Comparison of ENCODE assay signal across 14 cellular contexts in the genomic region with DNA sequence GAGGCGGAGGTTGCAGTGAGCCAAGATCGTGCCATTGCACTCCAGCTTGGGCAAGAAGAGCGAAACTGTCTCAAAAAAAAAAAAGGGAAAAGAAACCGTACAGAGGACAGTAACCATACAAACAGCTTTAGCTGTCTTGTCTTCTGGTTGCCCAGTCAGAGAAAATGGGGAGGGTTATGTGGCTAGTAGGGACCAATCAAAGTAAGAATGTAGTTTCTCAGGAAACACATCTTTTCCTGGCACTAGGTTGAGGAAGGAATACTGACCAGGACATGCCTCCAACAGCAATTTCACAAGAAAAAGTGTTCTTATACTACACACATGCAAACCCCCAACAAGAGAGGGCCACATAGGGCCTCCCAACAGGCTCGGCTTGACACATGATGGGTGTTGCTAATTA. TPM values are rescaled to one million over a fixed set of nuclear protein-coding genes. Genes with fewer than 3 reads are reported as not detected.
DNase-seq lines count a peak whose midpoint lies in the region; ATAC-seq, FAIRE-seq and TF ChIP-seq lines count a peak whose summit lies in the region.
"Had no signal": no experiment of that assay in that cellular context is flagged by ENCODE, and none has a peak within 500 bp of the region (broad histone marks: within the 10 kb centered on the region; RNA-seq: fewer than 3 reads in every experiment).

No MANE protein-coding gene starts in this region.

- DNase-seq in stimulated activated naive CD8-positive, alpha-beta T cell treated with anti-CD3 and anti-CD28 coated beads, Interleukin-15, Interleukin-2, amounts not matched to agents 100 U/mL and 50 U/mL, for 24 hours = no peak
- DNase-seq in SIG-M5 (lab: John Stamatoyannopoulos, UW) (peak; percentile 74), endothelial cell of umbilical vein (ENCODE audit: low read depth, low spot score) (peak; percentile 47), tibial artery (no peak), GM19238 (ENCODE audit: insufficient read length, low spot score) (no peak), urothelium cell line (ENCODE audit: low spot score) (no peak), hippocampal formation (lab: John Stamatoyannopoulos, UW) (no peak)
- DNase-seq: left ventricle myocardium superior; NCI-H1417 treated with DMSO at 0.1 percent for 48 hours; stimulated activated CD4-positive, alpha-beta T cell treated with anti-CD3 and anti-CD28 coated beads, Interleukin-4, amount 100 ng/mL, for 4 hours; T1000; testis had no signal

- CTCF ChIA-PET in endothelial cell of umbilical vein (lab: Charles Lee) = interaction anchor here (0.7 to 4.1 kb wide), 5 partner anchors 8 to 587 kb away, joined by 3 to 80 read pairs (median 10); a partner anchor contains a TSS

- POLR2A ChIA-PET in endothelial cell of umbilical vein (lab: Charles Lee) = interaction anchor here (0.7 kb wide), 2 partner anchors 127 to 143 kb away, joined by 3 to 5 read pairs; no protein-coding TSS in a partner anchor

- peaks cover 44% of the 10 kb centered on the region for H3K4me1 ChIP-seq in endothelial cell of umbilical vein (ENCODE audit: control insufficient read depth, extremely low read depth, insufficient read depth, low read length)
- H3K4me1 ChIP-seq in tibial artery = peaks cover 0 to 38% (median 21%) of the 10 kb centered on the region in 4 donors

- H3K27me3 ChIP-seq in endothelial cell of umbilical vein (ENCODE audit: control insufficient read depth in 2 of 2, insufficient read depth in 2 of 2, low read length in 2 of 2) (no peaks in the 10 kb centered on the region), tibial artery (no peaks in the 10 kb centered on the region)
- H3K27me3 ChIP-seq: testis had no signal

- peak overlapping the region; percentile 43 for H3K27ac Mint-ChIP-seq in stimulated activated naive CD8-positive, alpha-beta T cell treated with anti-CD3 and anti-CD28 coated beads, Interleukin-15, Interleukin-2, amounts not matched to agents 100 ng/mL and 50 ng/mL, for 24 hours

- no peak for ATAC-seq in stimulated activated naive CD8-positive, alpha-beta T cell treated with anti-CD3 and anti-CD28 coated beads, Interleukin-15, Interleukin-2, amounts not matched to agents 100 U/mL and 50 U/mL, for 24 hours
- ATAC-seq: left ventricle myocardium superior had no signal

- peak overlapping the region; percentile 68 for H3K4me3 Mint-ChIP-seq in stimulated activated naive CD8-positive, alpha-beta T cell treated with anti-CD3 and anti-CD28 coated beads, Interleukin-15, Interleukin-2, amounts not matched to agents 100 ng/mL and 50 ng/mL, for 24 hours

- peak; percentile 16 for TF ChIP-seq POLR2A in endothelial cell of umbilical vein (IDR thresholded peaks at IDR 0.05; ENCODE audit: low read depth, low read length)

- peaks cover 2% of the 10 kb centered on the region for H3K79me2 ChIP-seq in endothelial cell of umbilical vein (ENCODE audit: control insufficient read depth, insufficient read depth, low read length)

- no peak overlapping the region for H2AFZ ChIP-seq in endothelial cell of umbilical vein (ENCODE audit: low read depth, low read length)

- FAIRE-seq in endothelial cell of umbilical vein (lab: Jason Lieb, UNC) = peak; percentile 80
- FAIRE-seq in urothelium cell line (lab: Jason Lieb, UNC) = no peak
- FAIRE-seq: colon had no signal

- H3K36me3 ChIP-seq in endothelial cell of umbilical vein (ENCODE audit: control insufficient read depth in 2 of 2, extremely low read depth in 1 of 2, insufficient read depth in 2 of 2, low read length in 2 of 2) (peaks cover 3 to 7% of the 10 kb centered on the region in 2 experiments), tibial artery (peaks cover 18 to 37% (median 23%) of the 10 kb centered on the region in 3 donors)

- dilution Hi-C loops in endothelial cell of umbilical vein (cut with MboI; ENCODE audit: extremely low pct_ligation_motif_present, low sequenced_read_pairs) = no loop called here

- no peaks in the 10 kb centered on the region for H3K9me3 Mint-ChIP-seq in stimulated activated naive CD8-positive, alpha-beta T cell treated with anti-CD3 and anti-CD28 coated beads, Interleukin-15, Interleukin-2, amounts not matched to agents 100 ng/mL and 50 ng/mL, for 24 hours

- H3K9me3 ChIP-seq in endothelial cell of umbilical vein (replicated peaks; ENCODE audit: control insufficient read depth, insufficient read depth, low read length) (no peaks in the 10 kb centered on the region), tibial artery (no peaks in the 10 kb centered on the region)
- H3K9me3 ChIP-seq: testis had no signal

- H3K27me3 Mint-ChIP-seq in stimulated activated naive CD8-positive, alpha-beta T cell treated with anti-CD3 and anti-CD28 coated beads, Interleukin-15, Interleukin-2, amounts not matched to agents 100 ng/mL and 50 ng/mL, for 24 hours = no peaks in the 10 kb centered on the region

- no peak for TF ChIP-seq CTCF in endothelial cell of umbilical vein (IDR thresholded peaks at IDR 0.05; ENCODE audit: extremely low read depth in 1 of 2, insufficient read depth in 1 of 2, low read depth in 1 of 2, low read length in 2 of 2)
- no peak for TF ChIP-seq CTCF in tibial artery (IDR thresholded peaks at IDR 0.05)

- no peaks in the 10 kb centered on the region for H3K9me1 ChIP-seq in endothelial cell of umbilical vein (replicated peaks; ENCODE audit: control insufficient read depth, extremely low read depth, insufficient read depth, low read length)

- no peak overlapping the region for H3K9ac ChIP-seq in endothelial cell of umbilical vein (replicated peaks; ENCODE audit: extremely low read depth, insufficient read depth, low read length)

- H3K4me1 Mint-ChIP-seq in stimulated activated naive CD8-positive, alpha-beta T cell treated with anti-CD3 and anti-CD28 coated beads, Interleukin-15, Interleukin-2, amounts not matched to agents 100 ng/mL and 50 ng/mL, for 24 hours (ENCODE audit: low read depth) = peaks cover 42% of the 10 kb centered on the region

- no peak overlapping the region for H3K4me3 ChIP-seq in endothelial cell of umbilical vein (replicated peaks in 1 of 3; ENCODE audit: insufficient read depth in 1 of 3, low read depth in 1 of 3, low read length in 3 of 3)
- H3K4me3 ChIP-seq in tibial artery = no peak overlapping the region
- H3K4me3 ChIP-seq: testis had no signal

- no peak overlapping the region for H3K4me2 ChIP-seq in endothelial cell of umbilical vein (ENCODE audit: insufficient read depth, low read length)

- no TSS peak for BruUV-seq in endothelial cell of umbilical vein (replicated peaks; lab: Mats Ljungman, UMichigan)

- intact Hi-C loops in endothelial cell of umbilical vein (cut with micrococcal nuclease) (no loop called here), tibial artery (cut with DNase I; ENCODE audit: low total_unique reads) (no loop called here)

- H3K27ac ChIP-seq in endothelial cell of umbilical vein (ENCODE audit: insufficient read depth, low read depth, low read length) = no peak overlapping the region
- H3K27ac ChIP-seq in tibial artery = no peak overlapping the region
- H3K27ac ChIP-seq: testis had no signal

- H4K20me1 ChIP-seq in endothelial cell of umbilical vein (replicated peaks; ENCODE audit: control insufficient read depth, extremely low read depth, insufficient read depth, low read length) = no peaks in the 10 kb centered on the region

- H3K36me3 Mint-ChIP-seq in stimulated activated naive CD8-positive, alpha-beta T cell treated with anti-CD3 and anti-CD28 coated beads, Interleukin-15, Interleukin-2, amounts not matched to agents 100 ng/mL and 50 ng/mL, for 24 hours (ENCODE audit: low read depth) = peaks cover 48% of the 10 kb centered on the region

RNA-seq across cellular contexts. Expression of a gene that starts 2.1 kb away (rescaled TPM):
- total RNA-seq in endothelial cell of umbilical vein = 12.3 and 12.4 TPM in 2 replicates
- polyA plus RNA-seq in endothelial cell of umbilical vein = 35.7 and 37.1 TPM in 2 replicates
- 26.2 and 30.3 TPM in 2 replicates for polyA plus RNA-seq in endothelial cell of umbilical vein (2011; cell fraction: cytosol; rRNA removed)
- polyA plus RNA-seq in endothelial cell of umbilical vein (2011; cell fraction: nucleus; rRNA removed) = 13.5 and 17.1 TPM in 2 replicates
- polyA plus RNA-seq in endothelial cell of umbilical vein (2012) = 18.4 and 18.8 TPM in 2 replicates
- 14.6 and 16.0 TPM in 2 replicates for polyA minus RNA-seq in endothelial cell of umbilical vein
- 20.7 TPM for polyA minus RNA-seq in endothelial cell of umbilical vein (2011; cell fraction: cytosol; rRNA and poly(A)+ RNA removed)
- polyA minus RNA-seq in endothelial cell of umbilical vein (2011; cell fraction: nucleus; rRNA and poly(A)+ RNA removed) = 3.0 and 4.1 TPM in 2 replicates

RNA-seq across cellular contexts. Expression of a gene that starts 7.3 kb away (rescaled TPM):
- 65.7 and 79.8 TPM in 2 replicates for total RNA-seq in endothelial cell of umbilical vein
- 74.8 and 82.8 TPM in 2 replicates for polyA plus RNA-seq in endothelial cell of umbilical vein
- polyA plus RNA-seq in endothelial cell of umbilical vein (2011; cell fraction: cytosol; rRNA removed) = 95.3 and 99.5 TPM in 2 replicates
- 57.9 and 62.3 TPM in 2 replicates for polyA plus RNA-seq in endothelial cell of umbilical vein (2011; cell fraction: nucleus; rRNA removed)
- 87.1 and 104 TPM in 2 replicates for polyA plus RNA-seq in endothelial cell of umbilical vein (2012)
- 51.8 and 59.3 TPM in 2 replicates for polyA minus RNA-seq in endothelial cell of umbilical vein
- 43.8 TPM for polyA minus RNA-seq in endothelial cell of umbilical vein (2011; cell fraction: cytosol; rRNA and poly(A)+ RNA removed)
- polyA minus RNA-seq in endothelial cell of umbilical vein (2011; cell fraction: nucleus; rRNA and poly(A)+ RNA removed) = 25.1 and 31.3 TPM in 2 replicates

RNA-seq across cellular contexts. Expression of a gene that starts 7.5 kb away (rescaled TPM):
- total RNA-seq in endothelial cell of umbilical vein = 39.2 and 62.9 TPM in 2 replicates
- polyA plus RNA-seq in endothelial cell of umbilical vein = 41.2 and 41.6 TPM in 2 replicates
- 23.6 and 24.8 TPM in 2 replicates for polyA plus RNA-seq in endothelial cell of umbilical vein (2011; cell fraction: cytosol; rRNA removed)
- polyA plus RNA-seq in endothelial cell of umbilical vein (2011; cell fraction: nucleus; rRNA removed) = 226 and 231 TPM in 2 replicates
- 34.2 and 34.6 TPM in 2 replicates for polyA plus RNA-seq in endothelial cell of umbilical vein (2012)
- polyA minus RNA-seq in endothelial cell of umbilical vein = 46.8 and 50.6 TPM in 2 replicates
- polyA minus RNA-seq in endothelial cell of umbilical vein (2011; cell fraction: cytosol; rRNA and poly(A)+ RNA removed) = 15.4 TPM
- polyA minus RNA-seq in endothelial cell of umbilical vein (2011; cell fraction: nucleus; rRNA and poly(A)+ RNA removed) = 43.3 and 47.6 TPM in 2 replicates

RNA-seq across cellular contexts. Expression of a gene that starts 20.3 kb away (rescaled TPM):
- 16.8 and 20.9 TPM in 2 replicates for total RNA-seq in endothelial cell of umbilical vein
- 20.0 and 20.6 TPM in 2 replicates for polyA plus RNA-seq in endothelial cell of umbilical vein
- 19.2 TPM in 2 replicates for polyA plus RNA-seq in endothelial cell of umbilical vein (2011; cell fraction: cytosol; rRNA removed)
- polyA plus RNA-seq in endothelial cell of umbilical vein (2011; cell fraction: nucleus; rRNA removed) = 16.0 and 17.7 TPM in 2 replicates
- polyA plus RNA-seq in endothelial cell of umbilical vein (2012) = 17.9 and 24.1 TPM in 2 replicates
- 9.9 and 13.4 TPM in 2 replicates for polyA minus RNA-seq in endothelial cell of umbilical vein
- polyA minus RNA-seq in endothelial cell of umbilical vein (2011; cell fraction: cytosol; rRNA and poly(A)+ RNA removed) = 35.7 TPM
- polyA minus RNA-seq in endothelial cell of umbilical vein (2011; cell fraction: nucleus; rRNA and poly(A)+ RNA removed) = 3.7 and 6.2 TPM in 2 replicates

Comparison
In these comparisons a context has a peak if more than half of its experiments do, and no peak if none do; other contexts are left out.
1. DNase-seq: peak in SIG-M5 (single experiment) and endothelial cell of umbilical vein (single experiment); none in stimulated activated naive CD8-positive, alpha-beta T cell treated with anti-CD3 and anti-CD28 coated beads, Interleukin-15, Interleukin-2, amounts not matched to agents 100 U/mL and 50 U/mL, for 24 hours (single experiment), tibial artery (0 of 2), GM19238 (single experiment), urothelium cell line (single experiment) and hippocampal formation (0 of 2).